ENCODE assay signal across 8 cellular contexts in genomic region chr17:45172232-45172540, GRCh38. TPM values are rescaled to one million over a fixed set of nuclear protein-coding genes. Genes with fewer than 3 reads are reported as not detected.
DNase-seq lines count a peak whose midpoint lies in the region; ATAC-seq and TF ChIP-seq lines count a peak whose summit lies in the region.

No MANE protein-coding gene starts in this region.

- H3K4me1 ChIP-seq in NT2/D1 (ENCODE audit: insufficient read depth, insufficient read length), result peaks cover 30% of the 10 kb centered on the region
- peaks cover 33% of the 10 kb centered on the region for H3K4me1 ChIP-seq in ectodermal cell (ENCODE audit: control insufficient read depth, insufficient read depth, low read length)
- H3K4me1 ChIP-seq in neural progenitor cell, result peaks cover 25% of the 10 kb centered on the region
- H3K4me1 ChIP-seq in HAP-1, result peaks cover 15% of the 10 kb centered on the region

- H3K4me3 ChIP-seq in AG09309 (ENCODE audit: control insufficient read depth, low read depth, low read length) (peak overlapping the region; percentile 40), NT2/D1 (ENCODE audit: insufficient read length, low read depth) (peak overlapping the region; percentile 0), ectodermal cell (ENCODE audit: insufficient read depth, low read depth, low read length) (no peak overlapping the region), neural progenitor cell (no peak overlapping the region), HAP-1 (no peak overlapping the region)

- H3K4me3 Mint-ChIP-seq in neural progenitor cell, result peak overlapping the region; percentile 67

- no peaks in the 10 kb centered on the region for H3K79me2 ChIP-seq in neural progenitor cell (ENCODE audit: low read depth)

- no peaks in the 10 kb centered on the region for H3K27me3 ChIP-seq in NT2/D1 (ENCODE audit: insufficient read depth, insufficient read length)
- H3K27me3 ChIP-seq in ectodermal cell (ENCODE audit: control insufficient read depth, insufficient read depth, low read length, poor library complexity, severe bottlenecking), result no peaks in the 10 kb centered on the region
- H3K27me3 ChIP-seq in neural progenitor cell, result no peaks in the 10 kb centered on the region
- no peaks in the 10 kb centered on the region for H3K27me3 ChIP-seq in HAP-1 (ENCODE audit: low read depth)

- peaks cover 4% of the 10 kb centered on the region for H3K36me3 Mint-ChIP-seq in neural progenitor cell

- H3K9me3 ChIP-seq in NT2/D1 (ENCODE audit: insufficient read depth, low read length) (no peaks in the 10 kb centered on the region), ectodermal cell (ENCODE audit: control insufficient read depth, low read length) (no peaks in the 10 kb centered on the region), neural progenitor cell (ENCODE audit: low read depth) (no peaks in the 10 kb centered on the region), HAP-1 (no peaks in the 10 kb centered on the region)

- no peaks in the 10 kb centered on the region for H4K20me1 ChIP-seq in neural progenitor cell (ENCODE audit: low read depth)

- H3K4me1 Mint-ChIP-seq in neural progenitor cell, result peaks cover 33% of the 10 kb centered on the region

- H3K9me3 Mint-ChIP-seq in neural progenitor cell, result no peaks in the 10 kb centered on the region

- H3K27ac ChIP-seq in ectodermal cell (ENCODE audit: insufficient read depth, low read depth, low read length, poor library complexity, severe bottlenecking), result peak overlapping the region; percentile 86
- peak overlapping the region; percentile 90 for H3K27ac ChIP-seq in neural progenitor cell

- in situ Hi-C loops in HAP-1 (cut with MboI; ENCODE audit: low sequenced_read_pairs), result no loop called here

- H3K36me3 ChIP-seq in NT2/D1 (ENCODE audit: insufficient read depth, insufficient read length, low read length) (peaks cover 23% of the 10 kb centered on the region), ectodermal cell (ENCODE audit: control insufficient read depth, insufficient read depth, low read length) (no peaks in the 10 kb centered on the region), neural progenitor cell (no peaks in the 10 kb centered on the region), HAP-1 (replicated peaks) (no peaks in the 10 kb centered on the region)

- H3K27me3 Mint-ChIP-seq in neural progenitor cell (ENCODE audit: insufficient read depth, low read depth), result peaks cover 10% of the 10 kb centered on the region

- TF ChIP-seq CTCF in AG09309 (IDR thresholded peaks at IDR 0.05; ENCODE audit: control insufficient read depth, insufficient read depth, low read depth, low read length, missing control alignments) (no peak), neural progenitor cell (IDR thresholded peaks at IDR 0.05) (no peak)

- peak overlapping the region; percentile 63 for H3K9ac ChIP-seq in NT2/D1 (ENCODE audit: insufficient read length, low read depth)
- H3K9ac ChIP-seq in neural progenitor cell, result no peak overlapping the region

- peak overlapping the region; percentile 69 for H3K27ac Mint-ChIP-seq in neural progenitor cell

- WGBS in ectodermal cell, 2 experiments, result 64 to 66% methylated on average over 5 of the region's 5 CpGs

- ATAC-seq in HG02571 (IDR thresholded peaks at IDR 0.05; ENCODE audit: unreplicated experiment) (no peak), HG03135 (IDR thresholded peaks at IDR 0.05; ENCODE audit: unreplicated experiment) (no peak), GM21526 (IDR thresholded peaks at IDR 0.05; ENCODE audit: low FRiP score, unreplicated experiment) (no peak)

- no peak for DNase-seq in AG09309 (ENCODE audit: low read depth)
- DNase-seq in NT2/D1 (ENCODE audit: low read depth, low spot score), result no peak
- no peak for DNase-seq in neural progenitor cell (ENCODE audit: low spot score)
- DNase-seq in HAP-1 (ENCODE audit: low spot score in 2 of 2), result no peak

- H2AFZ ChIP-seq in neural progenitor cell (replicated peaks), result peak overlapping the region; percentile 55

- H3F3A ChIP-seq in neural progenitor cell (ENCODE audit: low read depth), result peaks cover 34% of the 10 kb centered on the region

- H3K4me2 ChIP-seq in neural progenitor cell, result peak overlapping the region; percentile 57

RNA-seq across cellular contexts. Expression of gene HEXIM2, which starts 10.5 kb away (rescaled TPM):
- 14.2 TPM for polyA plus RNA-seq in ectodermal cell (2013, experiment 1 of 4)
- 14.3 TPM for polyA plus RNA-seq in ectodermal cell (2013, experiment 2 of 4)
- 11.9 TPM for polyA plus RNA-seq in ectodermal cell (2013, experiment 3 of 4)
- polyA plus RNA-seq in ectodermal cell (2013, experiment 4 of 4), result 9.7 TPM
- total RNA-seq in neural progenitor cell (ENCODE audit: low replicate concordance), result 4.6 and 9.1 TPM in 2 replicates

RNA-seq across cellular contexts. Expression of gene HEXIM1, which starts 23.9 kb away (rescaled TPM):
- 46.6 TPM for polyA plus RNA-seq in ectodermal cell (2013, experiment 1 of 4)
- 45.1 TPM for polyA plus RNA-seq in ectodermal cell (2013, experiment 2 of 4)
- 31.7 TPM for polyA plus RNA-seq in ectodermal cell (2013, experiment 3 of 4)
- polyA plus RNA-seq in ectodermal cell (2013, experiment 4 of 4), result 34.2 TPM
- total RNA-seq in neural progenitor cell (ENCODE audit: low replicate concordance), result 10.2 and 14.3 TPM in 2 replicates

RNA-seq across cellular contexts. Expression of gene ACBD4, which starts 36.7 kb away (rescaled TPM):
- 13.0 TPM for polyA plus RNA-seq in ectodermal cell (2013, experiment 1 of 4)
- 12.5 TPM for polyA plus RNA-seq in ectodermal cell (2013, experiment 2 of 4)
- polyA plus RNA-seq in ectodermal cell (2013, experiment 3 of 4), result 9.1 TPM
- polyA plus RNA-seq in ectodermal cell (2013, experiment 4 of 4), result 11.3 TPM
- 6.8 and 17.3 TPM in 2 replicates for total RNA-seq in neural progenitor cell (ENCODE audit: low replicate concordance)

RNA-seq across cellular contexts. Expression of gene PLCD3, which starts 39.9 kb away (rescaled TPM):
- 33.5 TPM for polyA plus RNA-seq in ectodermal cell (2013, experiment 1 of 4)
- polyA plus RNA-seq in ectodermal cell (2013, experiment 2 of 4), result 25.3 TPM
- 23.3 TPM for polyA plus RNA-seq in ectodermal cell (2013, experiment 3 of 4)
- polyA plus RNA-seq in ectodermal cell (2013, experiment 4 of 4), result 25.9 TPM
- total RNA-seq in neural progenitor cell (ENCODE audit: low replicate concordance), result 16.0 and 31.4 TPM in 2 replicates

RNA-seq across cellular contexts. Expression of gene FMNL1, which starts 49.5 kb away (rescaled TPM):
- 3.0 TPM for polyA plus RNA-seq in ectodermal cell (2013, experiment 1 of 4)
- 3.0 TPM for polyA plus RNA-seq in ectodermal cell (2013, experiment 2 of 4)
- polyA plus RNA-seq in ectodermal cell (2013, experiment 3 of 4), result 2.7 TPM
- 3.0 TPM for polyA plus RNA-seq in ectodermal cell (2013, experiment 4 of 4)
- total RNA-seq in neural progenitor cell (ENCODE audit: low replicate concordance), result 2.0 and 2.4 TPM in 2 replicates

Comparison
In these comparisons a context has a peak if more than half of its experiments do, and no peak if none do; other contexts are left out.
1. H3K4me3 ChIP-seq: peak in AG09309 (single experiment) and NT2/D1 (single experiment); none in ectodermal cell (single experiment), neural progenitor cell (single experiment) and HAP-1 (single experiment).